ENCODE assay signal across 21 cellular contexts in the genomic region with DNA sequence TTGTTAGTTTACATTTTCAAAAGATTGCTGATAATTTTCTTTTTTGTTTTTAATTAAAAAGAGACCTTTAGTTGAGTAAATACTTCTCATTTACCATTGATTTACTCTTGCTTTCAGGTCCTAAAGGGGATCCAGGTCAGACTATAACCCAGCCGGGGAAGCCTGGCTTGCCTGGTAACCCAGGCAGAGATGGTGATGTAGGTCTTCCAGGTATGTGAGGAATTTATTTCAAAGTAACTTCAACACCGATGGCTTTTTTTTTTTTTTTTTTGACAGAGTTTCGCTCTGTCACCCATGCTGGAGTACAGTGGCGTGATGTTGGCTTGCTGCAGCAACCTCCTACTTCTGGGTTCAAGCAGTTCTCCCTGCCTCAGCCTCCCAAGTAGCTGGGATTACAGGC.
DNase-seq lines count a peak whose midpoint lies in the region; ATAC-seq, FAIRE-seq and TF ChIP-seq lines count a peak whose summit lies in the region.
"Had no signal": no experiment of that assay in that cellular context is flagged by ENCODE, and none has a peak within 500 bp of the region (broad histone marks: within the 10 kb centered on the region; RNA-seq: fewer than 3 reads in every experiment).

No MANE protein-coding gene starts in this region.

- H3K79me2 ChIP-seq in GM23338 (replicated peaks; ENCODE audit: insufficient read depth) = no peaks in the 10 kb centered on the region

- no peaks in the 10 kb centered on the region for H4K20me1 ChIP-seq in GM23338 (replicated peaks; ENCODE audit: insufficient read depth)

- H3K36me3 Mint-ChIP-seq in GM23338 (ENCODE audit: low read depth) (peaks cover 13% of the 10 kb centered on the region), WTC11 (peaks cover 12% of the 10 kb centered on the region)
- H3K36me3 Mint-ChIP-seq: CD4-positive, CD25-positive, alpha-beta regulatory T cell had no signal

- no peak overlapping the region for H3K4me2 ChIP-seq in GM23338
- H3K4me2 ChIP-seq: A549, SK-N-SH had no signal

- H3K27me3 ChIP-seq in GM23338 (ENCODE audit: insufficient read depth) = no peaks in the 10 kb centered on the region
- H3K27me3 ChIP-seq: BE2C had no signal

- no peak overlapping the region for H2AFZ ChIP-seq in GM23338
- H2AFZ ChIP-seq: GM23248 had no signal

- H3K4me1 Mint-ChIP-seq in GM23338 (no peaks in the 10 kb centered on the region; the same call in 2 of the 3 replicates), WTC11 (no peaks in the 10 kb centered on the region)
- H3K4me1 Mint-ChIP-seq: CD4-positive, CD25-positive, alpha-beta regulatory T cell had no signal

- POLR2A ChIA-PET in WTC11 (lab: Charles Lee) = no interaction called here

- DNase-seq in GM23338 (ENCODE audit: low spot score) (peak; percentile 30), WTC11 (ENCODE audit: low spot score) (no peak), iPS-NIHi7 (ENCODE audit: extremely low spot score) (peak; percentile 35), urothelium cell line (ENCODE audit: low spot score) (peak; percentile 3), GOT3 (lab: John Stamatoyannopoulos, UW) (no peak), NCI-H226 (no peak)
- DNase-seq: BE2C; CD4-positive, CD25-positive, alpha-beta regulatory T cell; GM23248; NCI-H1092; NCI-H1436; NCI-H187 treated with DMSO at 0.1 percent for 48 hours; NCI-H2107; NCI-H69; SIG-M5; SK-N-SH had no signal

- H3K9me3 Mint-ChIP-seq in GM23338 = no peaks in the 10 kb centered on the region
- H3K9me3 Mint-ChIP-seq in WTC11 = no peaks in the 10 kb centered on the region

- no peak for FAIRE-seq in urothelium cell line (lab: Jason Lieb, UNC)
- FAIRE-seq: HepG2, K562 had no signal

- H3K27ac Mint-ChIP-seq in GM23338 (no peak overlapping the region), WTC11 (no peak overlapping the region)
- H3K27ac Mint-ChIP-seq: CD4-positive, CD25-positive, alpha-beta regulatory T cell had no signal

- no peaks in the 10 kb centered on the region; the same call in 1 of the 2 replicates for H3K36me3 ChIP-seq in GM23338 (ENCODE audit: insufficient read depth)
- H3K36me3 ChIP-seq: BE2C had no signal

- no peaks in the 10 kb centered on the region for H3K4me1 ChIP-seq in GM23338 (ENCODE audit: insufficient read depth)
- H3K4me1 ChIP-seq: A549, BE2C had no signal

- H3K4me3 Mint-ChIP-seq in GM23338 (no peak overlapping the region), WTC11 (no peak overlapping the region)
- H3K4me3 Mint-ChIP-seq: CD4-positive, CD25-positive, alpha-beta regulatory T cell had no signal

- no peak overlapping the region for H3K27ac ChIP-seq in GM23338 (ENCODE audit: low read depth)
- H3K27ac ChIP-seq: A549, GM23248, RWPE1 had no signal

- CTCF ChIA-PET in WTC11 (lab: Charles Lee) = no interaction called here

- ATAC-seq in GM23338 (no peak), WTC11 (peak; percentile 36; the same call in 1 of the 2 replicates), GM21619 (IDR thresholded peaks at IDR 0.05; ENCODE audit: unreplicated experiment) (no peak)
- ATAC-seq: A549, HepG2, K562 had no signal

- no peak overlapping the region for H3K4me3 ChIP-seq in GM23338
- H3K4me3 ChIP-seq: A549, GM23248, K562 had no signal

- no peaks in the 10 kb centered on the region for H3K9me2 ChIP-seq in GM23338 (ENCODE audit: insufficient read depth)
- H3K9me2 ChIP-seq: SK-N-SH had no signal

- no peaks in the 10 kb centered on the region for H3F3A ChIP-seq in GM23338 (replicated peaks; ENCODE audit: low read depth)

- H3K27me3 Mint-ChIP-seq in GM23338 (ENCODE audit: insufficient read depth, low read depth, poor library complexity) = no peaks in the 10 kb centered on the region
- no peaks in the 10 kb centered on the region for H3K27me3 Mint-ChIP-seq in WTC11 (ENCODE audit: low read depth)
- H3K27me3 Mint-ChIP-seq: CD4-positive, CD25-positive, alpha-beta regulatory T cell had no signal

- TF ChIP-seq CTCF in GM23338 (conservative IDR thresholded peaks at IDR 0.05; ENCODE audit: low read depth in 2 of 2) = no peak
- TF ChIP-seq CTCF in WTC11 (IDR thresholded peaks at IDR 0.05) = no peak

TF ChIP-seq in GM23338, 12 proteins besides CTCF, POLR2A, EP300 and RAD21 (continues in another document):
- no peak for TF ChIP-seq EZH2phosphoT487 (IDR thresholded peaks at IDR 0.05; ENCODE audit: unreplicated experiment)
- TF ChIP-seq ZNF114 (CRISPR knock-in tag; IDR thresholded peaks at IDR 0.05) = no peak
- no peak for TF ChIP-seq POLR2AphosphoS5 (IDR thresholded peaks at IDR 0.05; ENCODE audit: low read depth)
- TF ChIP-seq, protein P1, sequence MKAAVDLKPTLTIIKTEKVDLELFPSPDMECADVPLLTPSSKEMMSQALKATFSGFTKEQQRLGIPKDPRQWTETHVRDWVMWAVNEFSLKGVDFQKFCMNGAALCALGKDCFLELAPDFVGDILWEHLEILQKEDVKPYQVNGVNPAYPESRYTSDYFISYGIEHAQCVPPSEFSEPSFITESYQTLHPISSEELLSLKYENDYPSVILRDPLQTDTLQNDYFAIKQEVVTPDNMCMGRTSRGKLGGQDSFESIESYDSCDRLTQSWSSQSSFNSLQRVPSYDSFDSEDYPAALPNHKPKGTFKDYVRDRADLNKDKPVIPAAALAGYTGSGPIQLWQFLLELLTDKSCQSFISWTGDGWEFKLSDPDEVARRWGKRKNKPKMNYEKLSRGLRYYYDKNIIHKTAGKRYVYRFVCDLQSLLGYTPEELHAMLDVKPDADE (IDR thresholded peaks at IDR 0.05) = no peak
- no peak for TF ChIP-seq STAT1 (IDR thresholded peaks at IDR 0.05; ENCODE audit: unreplicated experiment)
- no peak for TF ChIP-seq EZH2 (IDR thresholded peaks at IDR 0.05; ENCODE audit: low read depth, unreplicated experiment)
- TF ChIP-seq ZNF331 (CRISPR knock-in tag; IDR thresholded peaks at IDR 0.05; ENCODE audit: low read depth) = no peak
- no peak for TF ChIP-seq NANOG (IDR thresholded peaks at IDR 0.05; ENCODE audit: borderline replicate concordance)
- TF ChIP-seq JUNB (IDR thresholded peaks at IDR 0.05; ENCODE audit: unreplicated experiment) = no peak

TF ChIP-seq in WTC11, 78 proteins besides CTCF, POLR2A, EP300 and RAD21:
- TF ChIP-seq NFYB (CRISPR knock-in tag; conservative IDR thresholded peaks at IDR 0.05; ENCODE audit: low read depth) = no peak
TF ChIP-seq in WTC11: peak in this region for 0.

Comparison
In these comparisons a context has a peak if more than half of its experiments do, and no peak if none do; other contexts are left out.
1. DNase-seq: peak in GM23338 (single experiment), iPS-NIHi7 (single experiment) and urothelium cell line (single experiment); none in WTC11 (single experiment), GOT3 (single experiment) and NCI-H226 (single experiment).